ENCODE assay signal across 8 cellular contexts in the genomic region with DNA sequence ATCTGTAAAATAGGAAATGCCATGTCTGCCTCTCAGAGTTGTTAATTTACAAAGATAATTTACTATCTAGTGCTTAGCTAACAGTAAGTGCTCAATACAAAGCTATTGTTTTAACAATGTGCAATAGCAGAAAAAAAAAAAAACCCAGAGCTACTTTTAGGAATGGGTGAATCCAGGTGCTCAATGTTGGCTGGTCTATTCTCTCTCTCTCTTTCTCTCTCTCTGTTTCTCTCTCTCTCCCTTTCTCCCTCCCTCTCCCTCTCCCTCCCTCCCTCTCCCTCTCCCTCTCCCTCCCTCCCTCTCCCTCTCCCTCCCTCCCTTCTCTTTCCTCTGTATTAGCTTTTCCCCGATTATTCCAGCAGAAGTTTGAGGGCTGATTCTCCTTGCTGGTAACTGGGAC. TPM values are rescaled to one million over a fixed set of nuclear protein-coding genes. Genes with fewer than 3 reads are reported as not detected.
"Had no signal": no experiment of that assay in that cellular context is flagged by ENCODE, and none has a peak within 500 bp of the region (broad histone marks: within the 10 kb centered on the region; RNA-seq: fewer than 3 reads in every experiment).

No MANE protein-coding gene starts in this region.

- DNase-seq: GDM1, GF-D8 had no signal

- FAIRE-seq: G401.6, GM12878, GM12891, GM12892, GM18507, GM19239 had no signal

- ATAC-seq: GM12878 had no signal

- H3K4me3 ChIP-seq: GM12878 had no signal

RNA-seq across cellular contexts. Expression of a gene that starts 30.1 kb away (rescaled TPM):
- total RNA-seq: GM12878 had no signal
- polyA plus RNA-seq: GM12878 had no signal
